ENCODE assay signal across 10 cellular contexts in the genomic region with DNA sequence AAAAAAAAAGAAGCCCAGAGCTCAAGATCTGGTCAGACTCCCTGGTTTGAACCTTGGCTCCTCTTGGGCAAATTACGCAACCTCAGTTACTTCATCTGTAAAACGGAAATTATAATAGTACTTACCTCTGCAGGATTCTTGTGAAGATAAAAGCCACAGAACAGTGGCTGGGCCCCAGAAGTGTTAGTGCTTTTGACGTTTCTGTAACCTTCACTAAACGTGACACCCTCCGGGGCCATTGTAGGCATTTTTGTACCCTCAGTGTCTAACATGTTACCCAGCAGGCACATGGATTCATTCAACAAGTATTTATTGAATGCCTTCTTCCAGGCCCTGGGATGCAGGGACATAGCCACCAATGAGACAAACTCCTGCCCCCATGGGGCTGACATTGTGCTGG. TPM values are rescaled to one million over a fixed set of nuclear protein-coding genes. Genes with fewer than 3 reads are reported as not detected.
DNase-seq lines count a peak whose midpoint lies in the region; ATAC-seq and TF ChIP-seq lines count a peak whose summit lies in the region.
"Had no signal": no experiment of that assay in that cellular context is flagged by ENCODE, and none has a peak within 500 bp of the region (broad histone marks: within the 10 kb centered on the region; RNA-seq: fewer than 3 reads in every experiment).

No MANE protein-coding gene starts in this region.

- intact Hi-C loops in upper lobe of right lung (cut with DNase I), result no loop called here

- peaks cover 30% of the 10 kb centered on the region for H3K4me1 ChIP-seq in upper lobe of right lung

- H3K27ac ChIP-seq in upper lobe of right lung, result peak overlapping the region; percentile 58

- H3K27me3 ChIP-seq in upper lobe of right lung, result no peaks in the 10 kb centered on the region
- H3K27me3 ChIP-seq: sigmoid colon had no signal

- H3K9me3 ChIP-seq in upper lobe of right lung, result no peaks in the 10 kb centered on the region
- H3K9me3 ChIP-seq: sigmoid colon had no signal

- H3K36me3 ChIP-seq in upper lobe of right lung, result no peaks in the 10 kb centered on the region
- H3K36me3 ChIP-seq: sigmoid colon had no signal

- no peak for TF ChIP-seq CTCF in upper lobe of right lung (IDR thresholded peaks at IDR 0.05)

- peak in 2 of 3 donors; percentile 35 to 37 for DNase-seq in stimulated activated CD4-positive, alpha-beta T cell treated with anti-CD3 and anti-CD28 coated beads, Interleukin-12 subunit alpha, Interleukin-12 subunit beta, amount 100 ng/mL, for 48 hours (ENCODE audit: low read depth in 2 of 3, low spot score in 1 of 3)
- no peak for DNase-seq in stimulated activated CD4-positive, alpha-beta T cell treated with anti-CD3 and anti-CD28 coated beads, Interleukin-12 subunit alpha, Interleukin-12 subunit beta, amount 100 ng/mL, for 4 hours
- DNase-seq in activated effector memory CD4-positive, alpha-beta T cell treated with anti-CD3 and anti-CD28 coated beads, Interleukin-2, amount 50 U/mL, for 16 hours, result peak; percentile 76
- DNase-seq in left lobe of liver (ENCODE audit: low spot score) (no peak), upper lobe of right lung (no peak), NCI-H1417 treated with DMSO at 0.1 percent for 48 hours (lab: John Stamatoyannopoulos, UW) (no peak)
- DNase-seq: NCI-H524, sigmoid colon had no signal

- ATAC-seq in left lobe of liver (peak; percentile 53), upper lobe of right lung (peak; percentile 63), HG02938 (IDR thresholded peaks at IDR 0.05; ENCODE audit: unreplicated experiment) (no peak), GM19035 (IDR thresholded peaks at IDR 0.05; ENCODE audit: unreplicated experiment) (no peak)

- no peak overlapping the region for H3K4me3 ChIP-seq in upper lobe of right lung
- H3K4me3 ChIP-seq: sigmoid colon had no signal

RNA-seq across cellular contexts. Expression of a gene that starts 58.0 kb away (rescaled TPM):
- total RNA-seq in left lobe of liver, result 13.1 TPM
- 25.4 TPM for total RNA-seq in upper lobe of right lung

Comparison
In these comparisons a context has a peak if more than half of its experiments do, and no peak if none do; other contexts are left out.
1. DNase-seq: peak in stimulated activated CD4-positive, alpha-beta T cell treated with anti-CD3 and anti-CD28 coated beads, Interleukin-12 subunit alpha, Interleukin-12 subunit beta, amount 100 ng/mL, for 48 hours (2 of 3) and activated effector memory CD4-positive, alpha-beta T cell treated with anti-CD3 and anti-CD28 coated beads, Interleukin-2, amount 50 U/mL, for 16 hours (single experiment); none in stimulated activated CD4-positive, alpha-beta T cell treated with anti-CD3 and anti-CD28 coated beads, Interleukin-12 subunit alpha, Interleukin-12 subunit beta, amount 100 ng/mL, for 4 hours (single experiment), left lobe of liver (single experiment), upper lobe of right lung (single experiment) and NCI-H1417 treated with DMSO at 0.1 percent for 48 hours (single experiment).
2. ATAC-seq: peak in left lobe of liver (single experiment) and upper lobe of right lung (single experiment); none in HG02938 (single experiment) and GM19035 (single experiment).